In genomic region chr5:142878111-142878510, GRCh38 we compare ENCODE assay signal across 1 cellular context.
TF ChIP-seq lines count a peak whose summit lies in the region.

No MANE protein-coding gene starts in this region.

TF ChIP-seq in H1, 55 proteins besides CTCF, POLR2A, EP300 and RAD21:
- TF ChIP-seq E2F6 (IDR thresholded peaks at IDR 0.05): no peak
